In genomic region chr11:20355221-20356219, GRCh38 we compare ENCODE assay signal across 8 cellular contexts. TPM values are rescaled to one million over a fixed set of nuclear protein-coding genes. Genes with fewer than 3 reads are reported as not detected.
DNase-seq lines count a peak whose midpoint lies in the region; ATAC-seq, FAIRE-seq and TF ChIP-seq lines count a peak whose summit lies in the region.

No MANE protein-coding gene starts in this region.

- TF ChIP-seq EP300 in H1 (IDR thresholded peaks at IDR 0.05; ENCODE audit: borderline replicate concordance in 1 of 2, low read depth in 2 of 2, low read length in 2 of 2) = no peak

- H2AK5ac ChIP-seq in H1 (ENCODE audit: low read depth, low read length) = no peak overlapping the region

- H3K36me3 Mint-ChIP-seq in T-helper 17 cell (ENCODE audit: low read depth) (no peaks in the 10 kb centered on the region), naive B cell (peaks cover 0 to 3% of the 10 kb centered on the region in 2 donors)

- H3K4me3 ChIP-seq in H1 (ENCODE audit: extremely low read depth in 1 of 4, insufficient read depth in 2 of 4, low read depth in 3 of 4, low read length in 4 of 4) = no peak overlapping the region

- no peaks in the 10 kb centered on the region for H4K20me1 ChIP-seq in H1 (replicated peaks in 1 of 2; ENCODE audit: control insufficient read depth in 1 of 2, insufficient read depth in 2 of 2, low read length in 2 of 2)

- H3K9me3 Mint-ChIP-seq in naive B cell = peaks cover 0 to 4% (median under 1%) of the 10 kb centered on the region in 7 donors

- no peak overlapping the region for H2BK20ac ChIP-seq in H1 (ENCODE audit: low read length)

- H3K56ac ChIP-seq in H1 (replicated peaks; ENCODE audit: insufficient read length, low read depth, low read length) = no peak overlapping the region

- peak; percentile 81 for FAIRE-seq in H1 (lab: Jason Lieb, UNC)

- H3K79me1 ChIP-seq in H1 (ENCODE audit: low read depth, low read length) = no peaks in the 10 kb centered on the region

- no peak overlapping the region for H2BK12ac ChIP-seq in H1 (ENCODE audit: low read depth, low read length)

- no peak overlapping the region for H3K27ac ChIP-seq in H1 (ENCODE audit: low read depth, low read length)

- no peaks in the 10 kb centered on the region for H3K4me1 ChIP-seq in H1 (replicated peaks in 1 of 4; ENCODE audit: control insufficient read depth in 3 of 4, insufficient read depth in 4 of 4, low read length in 3 of 4)

- H4K8ac ChIP-seq in H1 (ENCODE audit: extremely low read depth, insufficient read depth, low read length) = no peak overlapping the region

- peak; percentile 22 to 47 for DNase-seq in NOMO-1 (lab: John Stamatoyannopoulos, UW; ENCODE audit: unreplicated experiment in 2 of 2)
- DNase-seq in NOMO-1 treated with dmso at 0.1 percent for 144 hours (lab: John Stamatoyannopoulos, UW; ENCODE audit: unreplicated experiment) = no peak
- DNase-seq in KBM-7 = peak; percentile 38
- no peak for DNase-seq in T-helper 17 cell
- no peak for DNase-seq in H1 (ENCODE audit: low read depth in 1 of 2, low spot score in 2 of 2)
- peak; percentile 18 for DNase-seq in naive B cell
- DNase-seq in GF-D8 (lab: John Stamatoyannopoulos, UW) = no peak

- no peak for TF ChIP-seq POLR2A in H1 (IDR thresholded peaks at IDR 0.05; ENCODE audit: control extremely low read depth in 1 of 2, low read depth in 2 of 2, low read length in 2 of 2)

- POLR2A ChIA-PET in H1 (lab: Charles Lee; ENCODE audit: partially characterized antibody) = interaction anchor here (0.8 to 2.2 kb wide), 2 partner anchors 9 to 226 kb away, joined by 3 to 7 read pairs; partner anchors contain the start of gene HTATIP2

- in situ Hi-C loops in KBM-7 (cut with MboI; ENCODE audit: low pct_unique_long_range_greater_than_20kb, low sequenced_read_pairs) = no loop called here

- H3K23me2 ChIP-seq in H1 (ENCODE audit: low read depth, low read length) = no peaks in the 10 kb centered on the region

- peaks cover 11% of the 10 kb centered on the region for H3K27me3 Mint-ChIP-seq in T-helper 17 cell
- peaks cover 12 to 26% (median 13%) of the 10 kb centered on the region in 3 donors for H3K27me3 Mint-ChIP-seq in naive B cell

- H3K27ac Mint-ChIP-seq in T-helper 17 cell = no peak overlapping the region
- peak overlapping the region in 1 of 6 donors; percentile 37 for H3K27ac Mint-ChIP-seq in naive B cell

- H2BK5ac ChIP-seq in H1 (ENCODE audit: low read depth, low read length) = no peak overlapping the region

- no peaks in the 10 kb centered on the region for H3K79me2 ChIP-seq in H1 (ENCODE audit: control insufficient read depth in 1 of 2, insufficient read depth in 2 of 2, low read length in 2 of 2)

- no peak overlapping the region for H2AFZ ChIP-seq in H1 (ENCODE audit: low read length)

- H3K4me1 Mint-ChIP-seq in T-helper 17 cell = peaks cover 12% of the 10 kb centered on the region
- peaks cover 3 to 10% (median 6%) of the 10 kb centered on the region in 3 donors for H3K4me1 Mint-ChIP-seq in naive B cell

- H3K9me3 ChIP-seq in T-helper 17 cell (ENCODE audit: control insufficient read depth, low read length, poor library complexity, severe bottlenecking) (no peaks in the 10 kb centered on the region), H1 (ENCODE audit: insufficient read depth in 2 of 2, low read depth in 1 of 2, low read length in 1 of 2) (no peaks in the 10 kb centered on the region)

- no peak overlapping the region for H3K18ac ChIP-seq in H1 (ENCODE audit: extremely low read depth, low read length)

- no peak overlapping the region for H3K4ac ChIP-seq in H1 (replicated peaks; ENCODE audit: insufficient read length, low read depth, low read length)

- peak; percentile 49 to 54 for TF ChIP-seq RAD21 in H1 (IDR thresholded peaks at IDR 0.05 in 1 of 2, conservative IDR thresholded peaks at IDR 0.05 in 1 of 2; ENCODE audit: low read depth in 2 of 2, low read length in 2 of 2)

- H3K27me3 ChIP-seq in H1 (replicated peaks in 1 of 4; ENCODE audit: control insufficient read depth in 3 of 4, extremely low read depth in 1 of 4, insufficient read depth in 3 of 4, low read length in 3 of 4) = no peaks in the 10 kb centered on the region

- no peak overlapping the region for H3K9ac ChIP-seq in H1 (replicated peaks in 1 of 4; ENCODE audit: extremely low read depth in 1 of 4, low read depth in 3 of 4, low read length in 3 of 4)

- no peaks in the 10 kb centered on the region for H3K36me3 ChIP-seq in H1 (ENCODE audit: control insufficient read depth in 2 of 4, insufficient read depth in 4 of 4, low read length in 3 of 4)

- H3K4me3 Mint-ChIP-seq in T-helper 17 cell (no peak overlapping the region), naive B cell (no peak overlapping the region)

- H3K23ac ChIP-seq in H1 (ENCODE audit: insufficient read length) = no peak overlapping the region

- no peak overlapping the region for H3K14ac ChIP-seq in H1 (ENCODE audit: insufficient read length)

- peak; percentile 36 to 69 (median 53) for TF ChIP-seq CTCF in H1 (IDR thresholded peaks at IDR 0.05; ENCODE audit: control extremely low read depth in 1 of 3, insufficient read depth in 1 of 3, low read depth in 1 of 3, low read length in 3 of 3)

- WGBS in H1 (ENCODE audit: extremely low coverage in 1 of 2, insufficient coverage in 1 of 2, insufficient read length in 1 of 2, insufficient replicate concordance in 2 of 2, low coverage in 1 of 2, low lambda C conversion rate in 2 of 2, missing lambda C conversion rate in 1 of 2), 2 experiments = 66% methylated on average over 12 of the region's 12 CpGs; no CpG with 5 or more reads in 1 of the 2 experiments

- H2BK120ac ChIP-seq in H1 (replicated peaks; ENCODE audit: low read depth, low read length) = no peak overlapping the region

- no peak overlapping the region for H4K91ac ChIP-seq in H1 (replicated peaks; ENCODE audit: insufficient read length, low read length)

- no peak overlapping the region for H3K4me2 ChIP-seq in H1 (ENCODE audit: insufficient read depth in 1 of 2, low read depth in 2 of 2, low read length in 2 of 2)

- H4K5ac ChIP-seq in H1 (ENCODE audit: insufficient read length, low read depth, low read length) = no peak overlapping the region

- CTCF ChIA-PET in H1 (lab: Charles Lee; ENCODE audit: partially characterized antibody) = interaction anchor here (0.6 to 8.1 kb wide), 36 partner anchors 10 to 420 kb away, joined by 3 to 130 read pairs (median 6); partner anchors contain the start of genes DBX1 and HTATIP2

- ATAC-seq in GM21723 (IDR thresholded peaks at IDR 0.05; ENCODE audit: unreplicated experiment) = peak; percentile 86
- peak; percentile 73 for ATAC-seq in T-helper 17 cell
- peak; percentile 83 to 91 for ATAC-seq in naive B cell (ENCODE audit: low read depth in 2 of 2)

- H2BK15ac ChIP-seq in H1 (ENCODE audit: low read length) = no peak overlapping the region

TF ChIP-seq in H1, 55 proteins besides CTCF, POLR2A, EP300 and RAD21:
- TF ChIP-seq TAF7 (optimal IDR thresholded peaks at IDR 0.05; ENCODE audit: borderline replicate concordance, low read depth, low read length) (no peak), HDAC2 (IDR thresholded peaks at IDR 0.05; ENCODE audit: borderline replicate concordance in 1 of 2, low read depth in 2 of 2, low read length in 2 of 2) (no peak), MAX (IDR thresholded peaks at IDR 0.05) (peak; percentile 22; the same call in 1 of the 2 replicates)

RNA-seq across cellular contexts. Expression of gene HTATIP2, which starts 8.0 kb away (rescaled TPM):
- 10 to 100 TPM; 17.1 to 18.8 TPM for total RNA-seq in T-helper 17 cell
- total RNA-seq in H1 (2021; fragmentation: NEBNext Ultra II Directional; extraction: Animal tissue kit (Norgen Biotek cat#: 25700)) = 33.1 and 37.1 TPM in 2 replicates
- polyA plus RNA-seq in H1 (2011; rRNA removed) (14.0 and 22.6 TPM in 2 replicates), naive B cell (ENCODE audit: low read depth in 6 of 6) (100 to 1,000 TPM in 1 of 6 donors, 10 to 100 TPM in 5; 57.9 to 113 (median 68.7) TPM)
- polyA plus RNA-seq in H1 (2011; cell fraction: cytosol; rRNA removed) = 38.6 TPM
- 10.1 TPM for polyA plus RNA-seq in H1 (2011; cell fraction: nucleus; rRNA removed)
- polyA plus RNA-seq in H1 (2012, experiment 1 of 2) = 36.4 to 50.7 TPM (median 42.5 TPM) in 4 replicates
- 12.0 TPM for polyA plus RNA-seq in H1 (2012, experiment 2 of 2)
- polyA plus RNA-seq in H1 (2013, experiment 1 of 2) = 31.4 TPM
- polyA plus RNA-seq in H1 (2013, experiment 2 of 2) = 35.3 TPM
- 15.5 and 18.6 TPM in 2 replicates for polyA minus RNA-seq in H1 (2011; rRNA and poly(A)+ RNA removed)
- polyA minus RNA-seq in H1 (2011; cell fraction: cytosol; rRNA and poly(A)+ RNA removed) = 10.8 TPM
- 14.2 TPM for polyA minus RNA-seq in H1 (2011; cell fraction: nucleus; rRNA and poly(A)+ RNA removed)

RNA-seq across cellular contexts. Expression of gene PRMT3, which starts 32.0 kb away (rescaled TPM):
- total RNA-seq in T-helper 17 cell = 10 to 100 TPM; 10.1 to 12.2 TPM
- total RNA-seq in H1 (2021; fragmentation: NEBNext Ultra II Directional; extraction: Animal tissue kit (Norgen Biotek cat#: 25700)) = 25.0 and 26.5 TPM in 2 replicates
- 9.2 and 11.2 TPM in 2 replicates for polyA plus RNA-seq in H1 (2011; rRNA removed)
- 16.1 TPM for polyA plus RNA-seq in H1 (2011; cell fraction: cytosol; rRNA removed)
- 9.4 TPM for polyA plus RNA-seq in H1 (2011; cell fraction: nucleus; rRNA removed)
- 14.8 to 23.7 TPM (median 17.1 TPM) in 4 replicates for polyA plus RNA-seq in H1 (2012, experiment 1 of 2)
- 2.4 TPM for polyA plus RNA-seq in H1 (2012, experiment 2 of 2)
- 15.1 TPM for polyA plus RNA-seq in H1 (2013, experiment 1 of 2)
- 14.1 TPM for polyA plus RNA-seq in H1 (2013, experiment 2 of 2)
- polyA minus RNA-seq in H1 (2011; rRNA and poly(A)+ RNA removed) = 15.6 TPM in 2 replicates
- polyA minus RNA-seq in H1 (2011; cell fraction: cytosol; rRNA and poly(A)+ RNA removed) = 11.7 TPM
- 40.9 TPM for polyA minus RNA-seq in H1 (2011; cell fraction: nucleus; rRNA and poly(A)+ RNA removed)
- 10 to 100 TPM in 3 of 6 donors, 1 to 10 TPM in 3; 5.8 to 17.1 (median 9.5) TPM for polyA plus RNA-seq in naive B cell (ENCODE audit: low read depth in 6 of 6)

Comparison
In these comparisons a context has a peak if more than half of its experiments do, and no peak if none do; other contexts are left out.
1. DNase-seq: peak in NOMO-1 (2 of 2), KBM-7 (single experiment) and naive B cell (single experiment); none in NOMO-1 treated with dmso at 0.1 percent for 144 hours (single experiment), T-helper 17 cell (0 of 3), H1 (0 of 2) and GF-D8 (single experiment).
2. Peak in every context shown above with its lines, with median percentiles within 50 percentile points of each other: ATAC-seq.